In genomic region chr14:24688030-24688658, GRCh38 we compare ENCODE assay signal across 1 cellular context.
TF ChIP-seq lines count a peak whose summit lies in the region.

No MANE protein-coding gene starts in this region.

TF ChIP-seq in K562, 482 proteins besides CTCF, POLR2A, EP300 and RAD21 (continued from another document):
- TF ChIP-seq MTA2 (IDR thresholded peaks at IDR 0.05; ENCODE audit: low read depth): peak; percentile 88
- 0 out of 2 replicates have a peak, but pooled peaks have one; percentile 21 for TF ChIP-seq FOXJ2 (tag; IDR thresholded peaks at IDR 0.05)
- no peak for TF ChIP-seq ELK3 (CRISPR knock-in tag; IDR thresholded peaks at IDR 0.05)
- no peak for TF ChIP-seq MTA1 (IDR thresholded peaks at IDR 0.05; ENCODE audit: borderline replicate concordance)
- peak; percentile 55 for TF ChIP-seq NEUROD1 (IDR thresholded peaks at IDR 0.05; ENCODE audit: borderline replicate concordance, low read depth, low read length, partially characterized antibody)
- 0 out of 2 replicates have a peak, but pooled peaks have one; percentile 27 for TF ChIP-seq MEF2D (tag; conservative IDR thresholded peaks at IDR 0.05; ENCODE audit: low read depth)
- TF ChIP-seq SMARCC2 (IDR thresholded peaks at IDR 0.05; ENCODE audit: low read depth): peak; percentile 84
- TF ChIP-seq, protein P1, sequence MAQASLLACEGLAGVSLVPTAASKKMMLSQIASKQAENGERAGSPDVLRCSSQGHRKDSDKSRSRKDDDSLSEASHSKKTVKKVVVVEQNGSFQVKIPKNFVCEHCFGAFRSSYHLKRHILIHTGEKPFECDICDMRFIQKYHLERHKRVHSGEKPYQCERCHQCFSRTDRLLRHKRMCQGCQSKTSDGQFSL (CRISPR knock-in tag; IDR thresholded peaks at IDR 0.05): no peak
- TF ChIP-seq, protein P1 (tag; IDR thresholded peaks at IDR 0.05): peak in 1 of 2 experiments; percentile 47; a peak in 1 of 4 replicates
- peak; percentile 77 for TF ChIP-seq CBFA2T2 (conservative IDR thresholded peaks at IDR 0.05)
- TF ChIP-seq C11orf30 (IDR thresholded peaks at IDR 0.05; ENCODE audit: low read depth): no peak
- TF ChIP-seq HMG20B (CRISPR knock-in tag; IDR thresholded peaks at IDR 0.05): no peak
- TF ChIP-seq ELF1 (tag; IDR thresholded peaks at IDR 0.05): peak; percentile 29; the same call in 1 of the 2 replicates
